ENCODE assay signal across 2 cellular contexts in the genomic region with DNA sequence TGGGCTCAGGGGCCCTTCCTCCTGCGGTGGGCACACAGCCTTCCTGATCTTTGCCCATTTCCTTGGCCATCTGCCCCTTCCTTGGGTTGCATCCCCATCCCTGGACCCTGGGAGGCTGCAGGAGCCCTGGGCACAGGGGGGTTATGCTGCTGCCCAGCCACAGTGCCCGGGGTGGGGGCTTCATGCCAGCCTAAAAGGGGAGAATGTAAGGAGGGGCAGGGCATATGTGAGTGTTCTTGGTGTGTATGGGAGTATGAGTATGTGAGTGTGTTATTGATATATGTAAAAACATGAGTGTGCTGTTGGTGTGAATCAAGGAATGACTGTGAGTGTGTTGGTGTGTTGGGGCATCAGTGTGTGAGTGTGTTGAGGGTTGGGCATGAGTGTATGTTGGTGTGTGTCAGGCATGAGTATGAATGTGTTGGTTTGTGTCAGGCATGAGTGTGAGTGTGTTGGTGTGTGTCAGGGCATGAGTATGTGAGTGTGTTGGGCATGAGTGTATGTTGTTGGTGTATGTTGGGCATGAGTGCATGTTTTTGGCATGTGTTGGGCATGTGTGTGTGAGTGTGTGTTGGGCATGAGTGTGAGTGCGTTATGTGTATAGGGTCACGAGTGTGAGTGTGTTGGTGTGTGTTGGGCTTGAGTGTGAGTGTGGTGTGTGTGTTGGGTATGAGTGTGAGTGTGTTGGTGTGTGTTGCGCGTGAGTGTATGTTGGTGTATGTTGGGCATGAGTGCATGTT.
A peak's percentile ranks its signal among the peaks of the same experiment; 100 is the strongest.
TF ChIP-seq lines count a peak whose summit lies in the region.

No MANE protein-coding gene starts in this region.

TF ChIP-seq in WTC11, 78 proteins besides CTCF, POLR2A, EP300 and RAD21:
- TF ChIP-seq TEAD1 (CRISPR knock-in tag; IDR thresholded peaks at IDR 0.05), result no peak
- peak; percentile 37; the same call in 1 of the 2 replicates for TF ChIP-seq NFE2L1 (CRISPR knock-in tag; IDR thresholded peaks at IDR 0.05)
- TF ChIP-seq, protein P1, sequence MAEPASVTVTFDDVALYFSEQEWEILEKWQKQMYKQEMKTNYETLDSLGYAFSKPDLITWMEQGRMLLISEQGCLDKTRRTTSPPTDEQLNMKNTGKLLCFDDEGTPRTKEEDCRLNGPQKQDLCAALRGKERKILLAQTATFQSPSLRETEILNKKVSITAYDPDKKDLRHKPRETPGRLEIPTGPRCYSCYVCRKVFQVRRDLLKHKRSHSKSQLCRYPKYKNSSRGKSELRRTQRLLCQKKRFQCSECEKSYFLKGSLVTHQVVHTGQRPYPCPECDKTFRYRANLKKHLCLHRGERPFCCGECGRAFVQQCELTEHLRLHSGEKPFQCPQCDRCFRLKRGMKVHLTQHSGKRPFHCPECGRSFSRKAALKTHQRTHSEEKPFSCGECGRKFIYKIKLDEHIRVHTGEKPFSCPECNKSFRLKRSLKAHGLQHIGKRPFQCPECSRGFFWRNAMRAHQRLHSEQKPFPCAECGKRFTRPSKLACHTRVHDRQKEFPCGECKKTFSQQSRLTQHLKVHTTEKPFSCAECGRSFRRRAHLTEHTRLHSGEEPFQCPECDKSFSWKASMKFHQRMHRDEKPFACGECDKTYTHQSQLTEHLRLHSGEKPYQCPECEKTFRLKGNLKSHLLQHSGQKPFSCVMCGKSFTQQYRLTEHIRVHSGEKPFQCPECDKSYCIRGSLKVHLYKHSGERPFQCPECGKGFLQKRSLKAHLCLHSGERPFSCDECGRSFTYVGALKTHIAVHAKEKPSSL (CRISPR knock-in tag; conservative IDR thresholded peaks at IDR 0.05), result no peak
- TF ChIP-seq SP1 (CRISPR knock-in tag; conservative IDR thresholded peaks at IDR 0.05), result no peak
- TF ChIP-seq, protein P2, sequence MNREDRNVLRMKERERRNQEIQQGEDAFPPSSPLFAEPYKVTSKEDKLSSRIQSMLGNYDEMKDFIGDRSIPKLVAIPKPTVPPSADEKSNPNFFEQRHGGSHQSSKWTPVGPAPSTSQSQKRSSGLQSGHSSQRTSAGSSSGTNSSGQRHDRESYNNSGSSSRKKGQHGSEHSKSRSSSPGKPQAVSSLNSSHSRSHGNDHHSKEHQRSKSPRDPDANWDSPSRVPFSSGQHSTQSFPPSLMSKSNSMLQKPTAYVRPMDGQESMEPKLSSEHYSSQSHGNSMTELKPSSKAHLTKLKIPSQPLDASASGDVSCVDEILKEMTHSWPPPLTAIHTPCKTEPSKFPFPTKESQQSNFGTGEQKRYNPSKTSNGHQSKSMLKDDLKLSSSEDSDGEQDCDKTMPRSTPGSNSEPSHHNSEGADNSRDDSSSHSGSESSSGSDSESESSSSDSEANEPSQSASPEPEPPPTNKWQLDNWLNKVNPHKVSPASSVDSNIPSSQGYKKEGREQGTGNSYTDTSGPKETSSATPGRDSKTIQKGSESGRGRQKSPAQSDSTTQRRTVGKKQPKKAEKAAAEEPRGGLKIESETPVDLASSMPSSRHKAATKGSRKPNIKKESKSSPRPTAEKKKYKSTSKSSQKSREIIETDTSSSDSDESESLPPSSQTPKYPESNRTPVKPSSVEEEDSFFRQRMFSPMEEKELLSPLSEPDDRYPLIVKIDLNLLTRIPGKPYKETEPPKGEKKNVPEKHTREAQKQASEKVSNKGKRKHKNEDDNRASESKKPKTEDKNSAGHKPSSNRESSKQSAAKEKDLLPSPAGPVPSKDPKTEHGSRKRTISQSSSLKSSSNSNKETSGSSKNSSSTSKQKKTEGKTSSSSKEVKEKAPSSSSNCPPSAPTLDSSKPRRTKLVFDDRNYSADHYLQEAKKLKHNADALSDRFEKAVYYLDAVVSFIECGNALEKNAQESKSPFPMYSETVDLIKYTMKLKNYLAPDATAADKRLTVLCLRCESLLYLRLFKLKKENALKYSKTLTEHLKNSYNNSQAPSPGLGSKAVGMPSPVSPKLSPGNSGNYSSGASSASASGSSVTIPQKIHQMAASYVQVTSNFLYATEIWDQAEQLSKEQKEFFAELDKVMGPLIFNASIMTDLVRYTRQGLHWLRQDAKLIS (CRISPR knock-in tag; IDR thresholded peaks at IDR 0.05; ENCODE audit: borderline replicate concordance), result no peak
- TF ChIP-seq ZNF423 (CRISPR knock-in tag; IDR thresholded peaks at IDR 0.05), result no peak

TF ChIP-seq in GM12878, 131 proteins besides CTCF, POLR2A, EP300 and RAD21:
- TF ChIP-seq YBX1 (IDR thresholded peaks at IDR 0.05) (no peak), CBX5 (IDR thresholded peaks at IDR 0.05; ENCODE audit: low read depth) (no peak), GATAD2B (conservative IDR thresholded peaks at IDR 0.05; ENCODE audit: low read depth) (no peak), LARP7 (IDR thresholded peaks at IDR 0.05) (no peak), SRF (IDR thresholded peaks at IDR 0.05; ENCODE audit: low read depth in 2 of 2, low read length in 2 of 2) (no peak), SUZ12 (IDR thresholded peaks at IDR 0.05; ENCODE audit: unreplicated experiment) (no peak)
- TF ChIP-seq, protein P3, sequence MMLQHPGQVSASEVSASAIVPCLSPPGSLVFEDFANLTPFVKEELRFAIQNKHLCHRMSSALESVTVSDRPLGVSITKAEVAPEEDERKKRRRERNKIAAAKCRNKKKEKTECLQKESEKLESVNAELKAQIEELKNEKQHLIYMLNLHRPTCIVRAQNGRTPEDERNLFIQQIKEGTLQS (IDR thresholded peaks at IDR 0.05; ENCODE audit: borderline replicate concordance, extremely low read depth, low read depth, low read length), result no peak
- TF ChIP-seq, protein P4, sequence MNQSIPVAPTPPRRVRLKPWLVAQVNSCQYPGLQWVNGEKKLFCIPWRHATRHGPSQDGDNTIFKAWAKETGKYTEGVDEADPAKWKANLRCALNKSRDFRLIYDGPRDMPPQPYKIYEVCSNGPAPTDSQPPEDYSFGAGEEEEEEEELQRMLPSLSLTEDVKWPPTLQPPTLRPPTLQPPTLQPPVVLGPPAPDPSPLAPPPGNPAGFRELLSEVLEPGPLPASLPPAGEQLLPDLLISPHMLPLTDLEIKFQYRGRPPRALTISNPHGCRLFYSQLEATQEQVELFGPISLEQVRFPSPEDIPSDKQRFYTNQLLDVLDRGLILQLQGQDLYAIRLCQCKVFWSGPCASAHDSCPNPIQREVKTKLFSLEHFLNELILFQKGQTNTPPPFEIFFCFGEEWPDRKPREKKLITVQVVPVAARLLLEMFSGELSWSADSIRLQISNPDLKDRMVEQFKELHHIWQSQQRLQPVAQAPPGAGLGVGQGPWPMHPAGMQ (IDR thresholded peaks at IDR 0.05; ENCODE audit: borderline replicate concordance), result 0 out of 2 replicates have a peak, but pooled peaks have one; percentile 14
- TF ChIP-seq, protein P5, sequence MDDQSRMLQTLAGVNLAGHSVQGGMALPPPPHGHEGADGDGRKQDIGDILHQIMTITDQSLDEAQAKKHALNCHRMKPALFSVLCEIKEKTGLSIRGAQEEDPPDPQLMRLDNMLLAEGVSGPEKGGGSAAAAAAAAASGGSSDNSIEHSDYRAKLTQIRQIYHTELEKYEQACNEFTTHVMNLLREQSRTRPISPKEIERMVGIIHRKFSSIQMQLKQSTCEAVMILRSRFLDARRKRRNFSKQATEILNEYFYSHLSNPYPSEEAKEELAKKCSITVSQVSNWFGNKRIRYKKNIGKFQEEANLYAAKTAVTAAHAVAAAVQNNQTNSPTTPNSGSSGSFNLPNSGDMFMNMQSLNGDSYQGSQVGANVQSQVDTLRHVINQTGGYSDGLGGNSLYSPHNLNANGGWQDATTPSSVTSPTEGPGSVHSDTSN (IDR thresholded peaks at IDR 0.05; ENCODE audit: insufficient replicate concordance, low read depth, low read length), result peak; percentile 8
- TF ChIP-seq, protein P6, sequence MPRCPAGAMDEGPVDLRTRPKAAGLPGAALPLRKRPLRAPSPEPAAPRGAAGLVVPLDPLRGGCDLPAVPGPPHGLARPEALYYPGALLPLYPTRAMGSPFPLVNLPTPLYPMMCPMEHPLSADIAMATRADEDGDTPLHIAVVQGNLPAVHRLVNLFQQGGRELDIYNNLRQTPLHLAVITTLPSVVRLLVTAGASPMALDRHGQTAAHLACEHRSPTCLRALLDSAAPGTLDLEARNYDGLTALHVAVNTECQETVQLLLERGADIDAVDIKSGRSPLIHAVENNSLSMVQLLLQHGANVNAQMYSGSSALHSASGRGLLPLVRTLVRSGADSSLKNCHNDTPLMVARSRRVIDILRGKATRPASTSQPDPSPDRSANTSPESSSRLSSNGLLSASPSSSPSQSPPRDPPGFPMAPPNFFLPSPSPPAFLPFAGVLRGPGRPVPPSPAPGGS (IDR thresholded peaks at IDR 0.05; ENCODE audit: borderline replicate concordance, insufficient read depth, low read depth, low read length, poor library complexity, severe bottlenecking), result peak; percentile 94
- TF ChIP-seq, protein P7, sequence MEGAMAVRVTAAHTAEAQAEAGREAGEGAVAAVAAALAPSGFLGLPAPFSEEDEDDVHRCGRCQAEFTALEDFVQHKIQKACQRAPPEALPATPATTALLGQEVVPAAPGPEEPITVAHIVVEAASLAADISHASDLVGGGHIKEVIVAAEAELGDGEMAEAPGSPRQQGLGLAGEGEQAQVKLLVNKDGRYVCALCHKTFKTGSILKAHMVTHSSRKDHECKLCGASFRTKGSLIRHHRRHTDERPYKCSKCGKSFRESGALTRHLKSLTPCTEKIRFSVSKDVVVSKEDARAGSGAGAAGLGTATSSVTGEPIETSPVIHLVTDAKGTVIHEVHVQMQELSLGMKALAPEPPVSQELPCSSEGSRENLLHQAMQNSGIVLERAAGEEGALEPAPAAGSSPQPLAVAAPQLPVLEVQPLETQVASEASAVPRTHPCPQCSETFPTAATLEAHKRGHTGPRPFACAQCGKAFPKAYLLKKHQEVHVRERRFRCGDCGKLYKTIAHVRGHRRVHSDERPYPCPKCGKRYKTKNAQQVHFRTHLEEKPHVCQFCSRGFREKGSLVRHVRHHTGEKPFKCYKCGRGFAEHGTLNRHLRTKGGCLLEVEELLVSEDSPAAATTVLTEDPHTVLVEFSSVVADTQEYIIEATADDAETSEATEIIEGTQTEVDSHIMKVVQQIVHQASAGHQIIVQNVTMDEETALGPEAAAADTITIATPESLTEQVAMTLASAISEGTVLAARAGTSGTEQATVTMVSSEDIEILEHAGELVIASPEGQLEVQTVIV (IDR thresholded peaks at IDR 0.05; ENCODE audit: borderline replicate concordance, partially characterized antibody), result no peak
